In genomic region chr17:1482686-1483445, GRCh38 we compare ENCODE assay signal across 14 cellular contexts. TPM values are rescaled to one million over a fixed set of nuclear protein-coding genes. Genes with fewer than 3 reads are reported as not detected.
DNase-seq lines count a peak whose midpoint lies in the region; ATAC-seq and TF ChIP-seq lines count a peak whose summit lies in the region.
"Had no signal": no experiment of that assay in that cellular context is flagged by ENCODE, and none has a peak within 500 bp of the region (broad histone marks: within the 10 kb centered on the region; RNA-seq: fewer than 3 reads in every experiment).

No MANE protein-coding gene starts in this region.

- H3K4me3 Mint-ChIP-seq in natural killer cell treated with Interleukin-12 subunit alpha and Interleukin-12 subunit beta and Interleukin-15 and Interleukin-18, amount 100 ng/mL, for 72 hours, result peak overlapping the region; percentile 38
- H3K4me3 Mint-ChIP-seq in natural killer cell (no peak overlapping the region), progenitor cell of endocrine pancreas (ENCODE audit: low read depth) (no peak overlapping the region)

- intact Hi-C loops in natural killer cell (cut with micrococcal nuclease), result no loop called here

- peaks cover 7 to 9% of the 10 kb centered on the region in 2 donors for H3K4me1 Mint-ChIP-seq in natural killer cell treated with Interleukin-12 subunit alpha and Interleukin-12 subunit beta and Interleukin-15 and Interleukin-18, amount 100 ng/mL, for 72 hours (ENCODE audit: low read depth in 2 of 2)
- H3K4me1 Mint-ChIP-seq in natural killer cell (peaks cover 0 to 14% of the 10 kb centered on the region in 2 donors), progenitor cell of endocrine pancreas (ENCODE audit: low read depth) (peaks cover 10% of the 10 kb centered on the region)

- peaks cover 0 to 24% of the 10 kb centered on the region in 2 donors for H3K27me3 Mint-ChIP-seq in natural killer cell treated with Interleukin-12 subunit alpha and Interleukin-12 subunit beta and Interleukin-15 and Interleukin-18, amount 100 ng/mL, for 72 hours
- H3K27me3 Mint-ChIP-seq in natural killer cell (ENCODE audit: low read depth in 2 of 2), result peaks cover 9 to 18% of the 10 kb centered on the region in 2 donors
- peaks cover 3% of the 10 kb centered on the region for H3K27me3 Mint-ChIP-seq in progenitor cell of endocrine pancreas

- DNase-seq in natural killer cell treated with Interleukin-12 subunit alpha and Interleukin-12 subunit beta and Interleukin-15 and Interleukin-18, amount 100 ng/mL, for 72 hours (ENCODE audit: low spot score), result no peak
- DNase-seq in natural killer cell (no peak), fibroblast of gingiva (ENCODE audit: low read depth) (peak; percentile 30), progenitor cell of endocrine pancreas (ENCODE audit: low spot score, unreplicated experiment) (no peak), NCI-H82 (lab: John Stamatoyannopoulos, UW) (no peak), NCI-H526 treated with DMSO at 0.1 percent for 48 hours (lab: John Stamatoyannopoulos, UW) (no peak), activated gamma-delta T cell treated with Interleukin-2 at 50 U/mL for 16 hours (no peak)
- DNase-seq in activated CD4-positive, alpha-beta T cell treated with anti-CD3 and anti-CD28 coated beads, Interleukin-2, amount 50 U/mL, for 1 hour, result no peak
- DNase-seq: activated naive CD4-positive, alpha-beta T cell treated with Interleukin-2 at 50 U/mL for 16 hours; Karpas-422; NCI-H1436 treated with DMSO at 0.1 percent for 48 hours; NCI-H446 treated with DMSO at 0.1 percent for 48 hours; PC-9; SW 1271 had no signal

- ATAC-seq in natural killer cell treated with Interleukin-12 subunit alpha and Interleukin-12 subunit beta and Interleukin-15 and Interleukin-18, amount 100 ng/mL, for 72 hours, result no peak
- ATAC-seq in natural killer cell, result no peak

- no peak for TF ChIP-seq CTCF in natural killer cell (IDR thresholded peaks at IDR 0.05)
- TF ChIP-seq CTCF in progenitor cell of endocrine pancreas (IDR thresholded peaks at IDR 0.05; ENCODE audit: unreplicated experiment), result no peak

- no peak overlapping the region for H3K27ac Mint-ChIP-seq in natural killer cell treated with Interleukin-12 subunit alpha and Interleukin-12 subunit beta and Interleukin-15 and Interleukin-18, amount 100 ng/mL, for 72 hours
- peak overlapping the region in 1 of 2 donors; percentile 22 for H3K27ac Mint-ChIP-seq in natural killer cell
- peak overlapping the region; percentile 24 for H3K27ac Mint-ChIP-seq in progenitor cell of endocrine pancreas

- no peaks in the 10 kb centered on the region for H3K36me3 Mint-ChIP-seq in natural killer cell treated with Interleukin-12 subunit alpha and Interleukin-12 subunit beta and Interleukin-15 and Interleukin-18, amount 100 ng/mL, for 72 hours
- H3K36me3 Mint-ChIP-seq in natural killer cell (no peaks in the 10 kb centered on the region), progenitor cell of endocrine pancreas (ENCODE audit: insufficient read depth) (peaks cover 11% of the 10 kb centered on the region)

- H3K9me3 Mint-ChIP-seq in natural killer cell treated with Interleukin-12 subunit alpha and Interleukin-12 subunit beta and Interleukin-15 and Interleukin-18, amount 100 ng/mL, for 72 hours, result no peaks in the 10 kb centered on the region
- H3K9me3 Mint-ChIP-seq in natural killer cell (no peaks in the 10 kb centered on the region), progenitor cell of endocrine pancreas (ENCODE audit: low read depth) (no peaks in the 10 kb centered on the region)

RNA-seq across cellular contexts. Expression of gene MYO1C, which starts 9.6 kb away (rescaled TPM):
- total RNA-seq in natural killer cell treated with Interleukin-12 subunit alpha and Interleukin-12 subunit beta and Interleukin-15 and Interleukin-18, amount 100 ng/mL, for 72 hours, result 10 to 100 TPM; 16.8 to 54.5 TPM
- 10 to 100 TPM in 2 of 3 donors, 1 to 10 TPM in 1; 4.0 to 39.6 (median 24.0) TPM for total RNA-seq in natural killer cell
- 64.4 and 84.0 TPM in 2 replicates for total RNA-seq in progenitor cell of endocrine pancreas

RNA-seq across cellular contexts. Expression of gene CRK, which starts 26.8 kb away (rescaled TPM):
- 10 to 100 TPM; 18.1 to 36.4 TPM for total RNA-seq in natural killer cell treated with Interleukin-12 subunit alpha and Interleukin-12 subunit beta and Interleukin-15 and Interleukin-18, amount 100 ng/mL, for 72 hours
- 10 to 100 TPM; 15.9 to 19.6 (median 16.7) TPM for total RNA-seq in natural killer cell
- 41.6 and 44.8 TPM in 2 replicates for total RNA-seq in progenitor cell of endocrine pancreas

RNA-seq across cellular contexts. Expression of gene INPP5K, which starts 33.5 kb away (rescaled TPM):
- total RNA-seq in natural killer cell treated with Interleukin-12 subunit alpha and Interleukin-12 subunit beta and Interleukin-15 and Interleukin-18, amount 100 ng/mL, for 72 hours, result 10 to 100 TPM; 34.9 to 43.8 TPM
- total RNA-seq in natural killer cell (100 to 1,000 TPM; 278 to 317 (median 292) TPM), progenitor cell of endocrine pancreas (27.1 and 29.8 TPM in 2 replicates)
